Comparison of ENCODE assay signal across 2 cellular contexts in the genomic region with DNA sequence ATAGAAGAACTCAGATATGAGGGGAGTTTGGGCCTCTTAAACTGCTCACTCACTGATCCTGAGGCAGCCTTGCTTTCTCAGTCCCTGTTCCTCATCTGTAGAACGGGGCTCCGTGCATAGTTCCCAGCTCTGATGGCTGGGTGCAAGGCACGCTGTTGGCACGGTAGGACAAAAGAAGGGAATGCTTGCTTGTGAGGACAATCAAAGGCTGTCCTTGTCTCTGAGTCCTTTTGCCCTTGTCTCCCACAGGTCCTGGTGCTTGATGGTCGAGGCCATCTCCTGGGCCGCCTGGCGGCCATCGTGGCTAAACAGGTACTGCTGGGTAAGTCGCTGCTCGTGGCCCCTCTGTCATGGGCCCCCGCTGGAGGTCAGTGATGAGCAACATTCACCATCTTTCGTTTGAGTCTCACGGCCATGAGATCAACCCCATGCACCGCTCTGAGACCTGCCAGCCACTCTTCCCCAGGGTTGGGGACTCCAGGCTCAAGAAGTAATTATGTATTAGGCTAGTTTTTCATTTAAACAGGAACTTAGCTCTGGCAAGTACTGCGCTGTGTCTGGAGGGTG.
TF ChIP-seq lines count a peak whose summit lies in the region.

No MANE protein-coding gene starts in this region.

TF ChIP-seq in A549, 52 proteins besides CTCF, POLR2A, EP300 and RAD21 (continued from another document and continues in another):
- TF ChIP-seq, protein P1, sequence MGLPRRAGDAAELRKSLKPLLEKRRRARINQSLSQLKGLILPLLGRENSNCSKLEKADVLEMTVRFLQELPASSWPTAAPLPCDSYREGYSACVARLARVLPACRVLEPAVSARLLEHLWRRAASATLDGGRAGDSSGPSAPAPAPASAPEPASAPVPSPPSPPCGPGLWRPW (IDR thresholded peaks at IDR 0.05): no peak
- TF ChIP-seq POLR2AphosphoS2 (conservative IDR thresholded peaks at IDR 0.05; ENCODE audit: low read length) (peak; percentile 88; the same call in 1 of the 2 replicates), EHF (CRISPR knock-in tag; IDR thresholded peaks at IDR 0.05) (no peak), CEBPB (IDR thresholded peaks at IDR 0.05) (no peak), TFCP2L1 (CRISPR knock-in tag; IDR thresholded peaks at IDR 0.05) (0 out of 2 replicates have a peak, but pooled peaks have one; percentile 31), FOXS1 (CRISPR knock-in tag; IDR thresholded peaks at IDR 0.05) (no peak), EHMT2 (IDR thresholded peaks at IDR 0.05; ENCODE audit: low read depth) (no peak), GATA3 (IDR thresholded peaks at IDR 0.05; ENCODE audit: borderline replicate concordance) (0 out of 2 replicates have a peak, but pooled peaks have one; percentile 10), RARB (CRISPR knock-in tag; IDR thresholded peaks at IDR 0.05) (0 out of 2 replicates have a peak, but pooled peaks have one; percentile 51), KDM1A (IDR thresholded peaks at IDR 0.05; ENCODE audit: low read depth) (no peak), MAZ (IDR thresholded peaks at IDR 0.05; ENCODE audit: borderline replicate concordance, low read depth, low read length) (0 out of 2 replicates have a peak, but pooled peaks have one; percentile 25), CBX8 (IDR thresholded peaks at IDR 0.05) (no peak), BHLHE40 (IDR thresholded peaks at IDR 0.05; ENCODE audit: low read depth, low read length) (no peak), FOSB (CRISPR knock-in tag; IDR thresholded peaks at IDR 0.05) (peak; percentile 83; the same call in 1 of the 2 replicates)
- TF ChIP-seq, protein P2, sequence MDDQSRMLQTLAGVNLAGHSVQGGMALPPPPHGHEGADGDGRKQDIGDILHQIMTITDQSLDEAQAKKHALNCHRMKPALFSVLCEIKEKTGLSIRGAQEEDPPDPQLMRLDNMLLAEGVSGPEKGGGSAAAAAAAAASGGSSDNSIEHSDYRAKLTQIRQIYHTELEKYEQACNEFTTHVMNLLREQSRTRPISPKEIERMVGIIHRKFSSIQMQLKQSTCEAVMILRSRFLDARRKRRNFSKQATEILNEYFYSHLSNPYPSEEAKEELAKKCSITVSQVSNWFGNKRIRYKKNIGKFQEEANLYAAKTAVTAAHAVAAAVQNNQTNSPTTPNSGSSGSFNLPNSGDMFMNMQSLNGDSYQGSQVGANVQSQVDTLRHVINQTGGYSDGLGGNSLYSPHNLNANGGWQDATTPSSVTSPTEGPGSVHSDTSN (IDR thresholded peaks at IDR 0.05): no peak
- TF ChIP-seq, protein P3, sequence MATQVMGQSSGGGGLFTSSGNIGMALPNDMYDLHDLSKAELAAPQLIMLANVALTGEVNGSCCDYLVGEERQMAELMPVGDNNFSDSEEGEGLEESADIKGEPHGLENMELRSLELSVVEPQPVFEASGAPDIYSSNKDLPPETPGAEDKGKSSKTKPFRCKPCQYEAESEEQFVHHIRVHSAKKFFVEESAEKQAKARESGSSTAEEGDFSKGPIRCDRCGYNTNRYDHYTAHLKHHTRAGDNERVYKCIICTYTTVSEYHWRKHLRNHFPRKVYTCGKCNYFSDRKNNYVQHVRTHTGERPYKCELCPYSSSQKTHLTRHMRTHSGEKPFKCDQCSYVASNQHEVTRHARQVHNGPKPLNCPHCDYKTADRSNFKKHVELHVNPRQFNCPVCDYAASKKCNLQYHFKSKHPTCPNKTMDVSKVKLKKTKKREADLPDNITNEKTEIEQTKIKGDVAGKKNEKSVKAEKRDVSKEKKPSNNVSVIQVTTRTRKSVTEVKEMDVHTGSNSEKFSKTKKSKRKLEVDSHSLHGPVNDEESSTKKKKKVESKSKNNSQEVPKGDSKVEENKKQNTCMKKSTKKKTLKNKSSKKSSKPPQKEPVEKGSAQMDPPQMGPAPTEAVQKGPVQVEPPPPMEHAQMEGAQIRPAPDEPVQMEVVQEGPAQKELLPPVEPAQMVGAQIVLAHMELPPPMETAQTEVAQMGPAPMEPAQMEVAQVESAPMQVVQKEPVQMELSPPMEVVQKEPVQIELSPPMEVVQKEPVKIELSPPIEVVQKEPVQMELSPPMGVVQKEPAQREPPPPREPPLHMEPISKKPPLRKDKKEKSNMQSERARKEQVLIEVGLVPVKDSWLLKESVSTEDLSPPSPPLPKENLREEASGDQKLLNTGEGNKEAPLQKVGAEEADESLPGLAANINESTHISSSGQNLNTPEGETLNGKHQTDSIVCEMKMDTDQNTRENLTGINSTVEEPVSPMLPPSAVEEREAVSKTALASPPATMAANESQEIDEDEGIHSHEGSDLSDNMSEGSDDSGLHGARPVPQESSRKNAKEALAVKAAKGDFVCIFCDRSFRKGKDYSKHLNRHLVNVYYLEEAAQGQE (IDR thresholded peaks at IDR 0.05): no peak
- TF ChIP-seq, protein P4, sequence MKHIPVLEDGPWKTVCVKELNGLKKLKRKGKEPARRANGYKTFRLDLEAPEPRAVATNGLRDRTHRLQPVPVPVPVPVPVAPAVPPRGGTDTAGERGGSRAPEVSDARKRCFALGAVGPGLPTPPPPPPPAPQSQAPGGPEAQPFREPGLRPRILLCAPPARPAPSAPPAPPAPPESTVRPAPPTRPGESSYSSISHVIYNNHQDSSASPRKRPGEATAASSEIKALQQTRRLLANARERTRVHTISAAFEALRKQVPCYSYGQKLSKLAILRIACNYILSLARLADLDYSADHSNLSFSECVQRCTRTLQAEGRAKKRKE (CRISPR knock-in tag; IDR thresholded peaks at IDR 0.05; ENCODE audit: low read depth): no peak
- TF ChIP-seq, protein P5, sequence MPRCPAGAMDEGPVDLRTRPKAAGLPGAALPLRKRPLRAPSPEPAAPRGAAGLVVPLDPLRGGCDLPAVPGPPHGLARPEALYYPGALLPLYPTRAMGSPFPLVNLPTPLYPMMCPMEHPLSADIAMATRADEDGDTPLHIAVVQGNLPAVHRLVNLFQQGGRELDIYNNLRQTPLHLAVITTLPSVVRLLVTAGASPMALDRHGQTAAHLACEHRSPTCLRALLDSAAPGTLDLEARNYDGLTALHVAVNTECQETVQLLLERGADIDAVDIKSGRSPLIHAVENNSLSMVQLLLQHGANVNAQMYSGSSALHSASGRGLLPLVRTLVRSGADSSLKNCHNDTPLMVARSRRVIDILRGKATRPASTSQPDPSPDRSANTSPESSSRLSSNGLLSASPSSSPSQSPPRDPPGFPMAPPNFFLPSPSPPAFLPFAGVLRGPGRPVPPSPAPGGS (IDR thresholded peaks at IDR 0.05): no peak; the same call in 2 of the 3 replicates
- TF ChIP-seq, protein P6, sequence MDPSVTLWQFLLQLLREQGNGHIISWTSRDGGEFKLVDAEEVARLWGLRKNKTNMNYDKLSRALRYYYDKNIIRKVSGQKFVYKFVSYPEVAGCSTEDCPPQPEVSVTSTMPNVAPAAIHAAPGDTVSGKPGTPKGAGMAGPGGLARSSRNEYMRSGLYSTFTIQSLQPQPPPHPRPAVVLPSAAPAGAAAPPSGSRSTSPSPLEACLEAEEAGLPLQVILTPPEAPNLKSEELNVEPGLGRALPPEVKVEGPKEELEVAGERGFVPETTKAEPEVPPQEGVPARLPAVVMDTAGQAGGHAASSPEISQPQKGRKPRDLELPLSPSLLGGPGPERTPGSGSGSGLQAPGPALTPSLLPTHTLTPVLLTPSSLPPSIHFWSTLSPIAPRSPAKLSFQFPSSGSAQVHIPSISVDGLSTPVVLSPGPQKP (IDR thresholded peaks at IDR 0.05; ENCODE audit: low read depth, low read length): no peak

TF ChIP-seq in HEK293, 187 proteins besides CTCF, POLR2A, EP300 and RAD21:
- TF ChIP-seq, protein P7, sequence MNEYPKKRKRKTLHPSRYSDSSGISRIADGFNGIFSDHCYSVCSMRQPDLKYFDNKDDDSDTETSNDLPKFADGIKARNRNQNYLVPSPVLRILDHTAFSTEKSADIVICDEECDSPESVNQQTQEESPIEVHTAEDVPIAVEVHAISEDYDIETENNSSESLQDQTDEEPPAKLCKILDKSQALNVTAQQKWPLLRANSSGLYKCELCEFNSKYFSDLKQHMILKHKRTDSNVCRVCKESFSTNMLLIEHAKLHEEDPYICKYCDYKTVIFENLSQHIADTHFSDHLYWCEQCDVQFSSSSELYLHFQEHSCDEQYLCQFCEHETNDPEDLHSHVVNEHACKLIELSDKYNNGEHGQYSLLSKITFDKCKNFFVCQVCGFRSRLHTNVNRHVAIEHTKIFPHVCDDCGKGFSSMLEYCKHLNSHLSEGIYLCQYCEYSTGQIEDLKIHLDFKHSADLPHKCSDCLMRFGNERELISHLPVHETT (tag by site-specific recombination; IDR thresholded peaks at IDR 0.05): no peak
- TF ChIP-seq ZNF600 (tag by site-specific recombination; IDR thresholded peaks at IDR 0.05) (no peak), ZSCAN30 (tag by site-specific recombination; IDR thresholded peaks at IDR 0.05) (no peak), GLI4 (tag by site-specific recombination; IDR thresholded peaks at IDR 0.05) (no peak), ZNF366 (tag by site-specific recombination; conservative IDR thresholded peaks at IDR 0.05) (no peak), ZNF555 (tag by site-specific recombination; conservative IDR thresholded peaks at IDR 0.05) (no peak), ZNF426 (tag by site-specific recombination; IDR thresholded peaks at IDR 0.05) (no peak), ZNF311 (tag by site-specific recombination; IDR thresholded peaks at IDR 0.05; ENCODE audit: borderline replicate concordance) (no peak), SCRT2 (tag by site-specific recombination; IDR thresholded peaks at IDR 0.05) (no peak), PRDM1 (tag by site-specific recombination; IDR thresholded peaks at IDR 0.05) (no peak), ZNF433 (tag by site-specific recombination; IDR thresholded peaks at IDR 0.05; ENCODE audit: low read depth) (no peak)
- TF ChIP-seq, protein P8, sequence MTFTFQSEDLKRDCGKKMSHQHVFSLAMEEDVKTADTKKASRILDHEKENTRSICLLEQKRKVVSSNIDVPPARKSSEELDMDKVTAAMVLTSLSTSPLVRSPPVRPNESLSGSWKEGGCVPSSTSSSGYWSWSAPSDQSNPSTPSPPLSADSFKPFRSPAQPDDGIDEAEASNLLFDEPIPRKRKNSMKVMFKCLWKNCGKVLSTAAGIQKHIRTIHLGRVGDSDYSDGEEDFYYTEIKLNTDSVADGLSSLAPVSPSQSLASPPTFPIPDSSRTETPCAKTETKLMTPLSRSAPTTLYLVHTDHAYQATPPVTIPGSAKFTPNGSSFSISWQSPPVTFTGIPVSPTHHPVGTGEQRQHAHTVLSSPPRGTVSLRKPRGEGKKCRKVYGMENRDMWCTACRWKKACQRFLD (tag by site-specific recombination; IDR thresholded peaks at IDR 0.05): no peak
- TF ChIP-seq, protein P9, sequence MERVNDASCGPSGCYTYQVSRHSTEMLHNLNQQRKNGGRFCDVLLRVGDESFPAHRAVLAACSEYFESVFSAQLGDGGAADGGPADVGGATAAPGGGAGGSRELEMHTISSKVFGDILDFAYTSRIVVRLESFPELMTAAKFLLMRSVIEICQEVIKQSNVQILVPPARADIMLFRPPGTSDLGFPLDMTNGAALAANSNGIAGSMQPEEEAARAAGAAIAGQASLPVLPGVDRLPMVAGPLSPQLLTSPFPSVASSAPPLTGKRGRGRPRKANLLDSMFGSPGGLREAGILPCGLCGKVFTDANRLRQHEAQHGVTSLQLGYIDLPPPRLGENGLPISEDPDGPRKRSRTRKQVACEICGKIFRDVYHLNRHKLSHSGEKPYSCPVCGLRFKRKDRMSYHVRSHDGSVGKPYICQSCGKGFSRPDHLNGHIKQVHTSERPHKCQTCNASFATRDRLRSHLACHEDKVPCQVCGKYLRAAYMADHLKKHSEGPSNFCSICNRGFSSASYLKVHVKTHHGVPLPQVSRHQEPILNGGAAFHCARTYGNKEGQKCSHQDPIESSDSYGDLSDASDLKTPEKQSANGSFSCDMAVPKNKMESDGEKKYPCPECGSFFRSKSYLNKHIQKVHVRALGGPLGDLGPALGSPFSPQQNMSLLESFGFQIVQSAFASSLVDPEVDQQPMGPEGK (tag by site-specific recombination; IDR thresholded peaks at IDR 0.05): no peak
- TF ChIP-seq, protein P10, sequence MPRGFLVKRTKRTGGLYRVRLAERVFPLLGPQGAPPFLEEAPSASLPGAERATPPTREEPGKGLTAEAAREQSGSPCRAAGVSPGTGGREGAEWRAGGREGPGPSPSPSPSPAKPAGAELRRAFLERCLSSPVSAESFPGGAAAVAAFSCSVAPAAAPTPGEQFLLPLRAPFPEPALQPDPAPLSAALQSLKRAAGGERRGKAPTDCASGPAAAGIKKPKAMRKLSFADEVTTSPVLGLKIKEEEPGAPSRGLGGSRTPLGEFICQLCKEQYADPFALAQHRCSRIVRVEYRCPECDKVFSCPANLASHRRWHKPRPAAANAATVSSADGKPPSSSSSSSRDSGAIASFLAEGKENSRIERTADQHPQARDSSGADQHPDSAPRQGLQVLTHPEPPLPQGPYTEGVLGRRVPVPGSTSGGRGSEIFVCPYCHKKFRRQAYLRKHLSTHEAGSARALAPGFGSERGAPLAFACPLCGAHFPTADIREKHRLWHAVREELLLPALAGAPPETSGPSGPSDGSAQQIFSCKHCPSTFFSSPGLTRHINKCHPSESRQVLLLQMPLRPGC (tag by site-specific recombination; IDR thresholded peaks at IDR 0.05): no peak
- TF ChIP-seq, protein P11, sequence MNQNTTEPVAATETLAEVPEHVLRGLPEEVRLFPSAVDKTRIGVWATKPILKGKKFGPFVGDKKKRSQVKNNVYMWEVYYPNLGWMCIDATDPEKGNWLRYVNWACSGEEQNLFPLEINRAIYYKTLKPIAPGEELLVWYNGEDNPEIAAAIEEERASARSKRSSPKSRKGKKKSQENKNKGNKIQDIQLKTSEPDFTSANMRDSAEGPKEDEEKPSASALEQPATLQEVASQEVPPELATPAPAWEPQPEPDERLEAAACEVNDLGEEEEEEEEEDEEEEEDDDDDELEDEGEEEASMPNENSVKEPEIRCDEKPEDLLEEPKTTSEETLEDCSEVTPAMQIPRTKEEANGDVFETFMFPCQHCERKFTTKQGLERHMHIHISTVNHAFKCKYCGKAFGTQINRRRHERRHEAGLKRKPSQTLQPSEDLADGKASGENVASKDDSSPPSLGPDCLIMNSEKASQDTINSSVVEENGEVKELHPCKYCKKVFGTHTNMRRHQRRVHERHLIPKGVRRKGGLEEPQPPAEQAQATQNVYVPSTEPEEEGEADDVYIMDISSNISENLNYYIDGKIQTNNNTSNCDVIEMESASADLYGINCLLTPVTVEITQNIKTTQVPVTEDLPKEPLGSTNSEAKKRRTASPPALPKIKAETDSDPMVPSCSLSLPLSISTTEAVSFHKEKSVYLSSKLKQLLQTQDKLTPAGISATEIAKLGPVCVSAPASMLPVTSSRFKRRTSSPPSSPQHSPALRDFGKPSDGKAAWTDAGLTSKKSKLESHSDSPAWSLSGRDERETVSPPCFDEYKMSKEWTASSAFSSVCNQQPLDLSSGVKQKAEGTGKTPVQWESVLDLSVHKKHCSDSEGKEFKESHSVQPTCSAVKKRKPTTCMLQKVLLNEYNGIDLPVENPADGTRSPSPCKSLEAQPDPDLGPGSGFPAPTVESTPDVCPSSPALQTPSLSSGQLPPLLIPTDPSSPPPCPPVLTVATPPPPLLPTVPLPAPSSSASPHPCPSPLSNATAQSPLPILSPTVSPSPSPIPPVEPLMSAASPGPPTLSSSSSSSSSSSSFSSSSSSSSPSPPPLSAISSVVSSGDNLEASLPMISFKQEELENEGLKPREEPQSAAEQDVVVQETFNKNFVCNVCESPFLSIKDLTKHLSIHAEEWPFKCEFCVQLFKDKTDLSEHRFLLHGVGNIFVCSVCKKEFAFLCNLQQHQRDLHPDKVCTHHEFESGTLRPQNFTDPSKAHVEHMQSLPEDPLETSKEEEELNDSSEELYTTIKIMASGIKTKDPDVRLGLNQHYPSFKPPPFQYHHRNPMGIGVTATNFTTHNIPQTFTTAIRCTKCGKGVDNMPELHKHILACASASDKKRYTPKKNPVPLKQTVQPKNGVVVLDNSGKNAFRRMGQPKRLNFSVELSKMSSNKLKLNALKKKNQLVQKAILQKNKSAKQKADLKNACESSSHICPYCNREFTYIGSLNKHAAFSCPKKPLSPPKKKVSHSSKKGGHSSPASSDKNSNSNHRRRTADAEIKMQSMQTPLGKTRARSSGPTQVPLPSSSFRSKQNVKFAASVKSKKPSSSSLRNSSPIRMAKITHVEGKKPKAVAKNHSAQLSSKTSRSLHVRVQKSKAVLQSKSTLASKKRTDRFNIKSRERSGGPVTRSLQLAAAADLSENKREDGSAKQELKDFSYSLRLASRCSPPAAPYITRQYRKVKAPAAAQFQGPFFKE (tag by site-specific recombination; IDR thresholded peaks at IDR 0.05; ENCODE audit: borderline replicate concordance): no peak
